ENCODE assay signal across 29 cellular contexts in genomic region chr7:55594870-55595269, GRCh38.
"Had no signal": no experiment of that assay in that cellular context is flagged by ENCODE, and none has a peak within 500 bp of the region (broad histone marks: within the 10 kb centered on the region; RNA-seq: fewer than 3 reads in every experiment).

No MANE protein-coding gene starts in this region.

- H3K27me3 ChIP-seq: testis, thyroid gland, tibial nerve, transverse colon, upper lobe of left lung, upper lobe of right lung, uterus, vagina had no signal

- H3K4me1 ChIP-seq: testis, thyroid gland, upper lobe of right lung, uterus, vagina had no signal

- FAIRE-seq: urothelium cell line had no signal

- H3K36me3 Mint-ChIP-seq: stimulated activated memory B cell treated with anti-CD40 and anti-IgM and Interleukin-4, amounts not matched to agents 10 μg/mL and 1 μg/mL and 100 μg/mL, for 72 hours; type B pancreatic cell had no signal

- H3K27me3 Mint-ChIP-seq: stimulated activated memory B cell treated with anti-CD40 and anti-IgM and Interleukin-4, amounts not matched to agents 10 μg/mL and 1 μg/mL and 100 μg/mL, for 72 hours; stimulated activated naive CD8-positive, alpha-beta T cell treated with anti-CD3 and anti-CD28 coated beads, Interleukin-15, Interleukin-2, amounts not matched to agents 100 ng/mL and 50 ng/mL, for 24 hours had no signal

- H3K27ac ChIP-seq: stomach, suprapubic skin, testis, thoracic aorta, thyroid gland, tibial artery, tibial nerve, transverse colon, upper lobe of left lung, upper lobe of right lung, uterus, vagina had no signal

- H3K27ac Mint-ChIP-seq: stimulated activated effector memory CD8-positive, alpha-beta T cell treated with anti-CD3 and anti-CD28 coated beads, Interleukin-12 subunit alpha, Interleukin-12 subunit beta, amount 100 ng/mL, for 72 hours; stimulated activated memory B cell treated with anti-CD40 and anti-IgM and Interleukin-4, amounts not matched to agents 10 μg/mL and 1 μg/mL and 100 μg/mL, for 72 hours; stimulated activated naive B cell treated with anti-CD40 and anti-IgM and Interleukin-4, amounts not matched to agents 10 μg/mL and 1 μg/mL and 100 μg/mL, for 72 hours; stimulated activated naive CD8-positive, alpha-beta T cell treated with anti-CD3 and anti-CD28 coated beads, Interleukin-15, amount 100 ng/mL, for 72 hours; stimulated activated naive CD8-positive, alpha-beta T cell treated with anti-CD3 and anti-CD28 coated beads, Interleukin-15, Interleukin-2, amounts not matched to agents 100 ng/mL and 50 ng/mL, for 24 hours; type B pancreatic cell had no signal

- H3K4me3 Mint-ChIP-seq: stimulated activated effector memory CD8-positive, alpha-beta T cell treated with anti-CD3 and anti-CD28 coated beads, Interleukin-12 subunit alpha, Interleukin-12 subunit beta, amount 100 ng/mL, for 72 hours; stimulated activated memory B cell treated with anti-CD40 and anti-IgM and Interleukin-4, amounts not matched to agents 10 μg/mL and 1 μg/mL and 100 μg/mL, for 72 hours; stimulated activated naive B cell treated with anti-CD40 and anti-IgM and Interleukin-4, amounts not matched to agents 10 μg/mL and 1 μg/mL and 100 μg/mL, for 72 hours; stimulated activated naive CD8-positive, alpha-beta T cell treated with anti-CD3 and anti-CD28 coated beads, Interleukin-15, amount 100 ng/mL, for 72 hours; stimulated activated naive CD8-positive, alpha-beta T cell treated with anti-CD3 and anti-CD28 coated beads, Interleukin-15, Interleukin-2, amounts not matched to agents 100 ng/mL and 50 ng/mL, for 24 hours; type B pancreatic cell had no signal

- DNase-seq: stimulated activated CD4-positive, alpha-beta T cell treated with anti-CD3 and anti-CD28 coated beads, Interleukin-2, amount 100 ng/mL, for 48 hours; stimulated activated CD4-positive, alpha-beta T cell treated with anti-CD3 and anti-CD28 coated beads, Interleukin-4, amount 100 ng/mL, for 1 hour; stimulated activated CD4-positive, alpha-beta T cell treated with anti-CD3 and anti-CD28 coated beads, Interleukin-4, amount 100 ng/mL, for 24 hours; stimulated activated CD4-positive, alpha-beta T cell treated with anti-CD3 and anti-CD28 coated beads, Interleukin-4, amount 100 ng/mL, for 4 hours; stimulated activated CD8-positive, alpha-beta memory T cell treated with anti-CD3 and anti-CD28 coated beads, Interleukin-4, amount 100 ng/mL, for 48 hours; stimulated activated naive B cell treated with anti-CD40 and anti-IgM and Interleukin-4, amounts not matched to agents 10 μg/mL and 1 μg/mL and 100 μg/mL, for 72 hours; stimulated activated naive CD4-positive, alpha-beta T cell; stimulated activated naive CD4-positive, alpha-beta T cell treated with Interleukin-2 at 50 U/mL for 16 hours; stimulated activated naive CD8-positive, alpha-beta T cell treated with anti-CD3 and anti-CD28 coated beads, Interleukin-15, amount 100 ng/mL, for 72 hours; stimulated activated naive CD8-positive, alpha-beta T cell treated with anti-CD3 and anti-CD28 coated beads, Interleukin-15, Interleukin-2, amounts not matched to agents 100 U/mL and 50 U/mL, for 24 hours; stomach; substantia nigra; testis; thyroid gland; tibial artery; transverse colon; trophoblast cell; upper lobe of left lung; upper lobe of right lung; uterus had no signal

- H3K9me3 ChIP-seq: stomach, suprapubic skin, testis, thoracic aorta, thyroid gland, tibial artery, tibial nerve, transverse colon, upper lobe of left lung, upper lobe of right lung, uterus, vagina had no signal

- ATAC-seq: stimulated activated memory B cell treated with anti-CD40 and anti-IgM and Interleukin-4, amounts not matched to agents 10 μg/mL and 1 μg/mL and 100 μg/mL, for 72 hours; stimulated activated naive B cell treated with anti-CD40 and anti-IgM and Interleukin-4, amounts not matched to agents 10 μg/mL and 1 μg/mL and 100 μg/mL, for 72 hours; stimulated activated naive CD8-positive, alpha-beta T cell treated with anti-CD3 and anti-CD28 coated beads, Interleukin-15, amount 100 ng/mL, for 72 hours; stimulated activated naive CD8-positive, alpha-beta T cell treated with anti-CD3 and anti-CD28 coated beads, Interleukin-15, Interleukin-2, amounts not matched to agents 100 U/mL and 50 U/mL, for 24 hours had no signal

- H3K4me3 ChIP-seq: stomach, suprapubic skin, testis, thoracic aorta, thyroid gland, tibial artery, tibial nerve, transverse colon, upper lobe of left lung, upper lobe of right lung, uterus, vagina had no signal

- H3K9me3 Mint-ChIP-seq: stimulated activated effector memory CD8-positive, alpha-beta T cell treated with anti-CD3 and anti-CD28 coated beads, Interleukin-12 subunit alpha, Interleukin-12 subunit beta, amount 100 ng/mL, for 72 hours; stimulated activated memory B cell treated with anti-CD40 and anti-IgM and Interleukin-4, amounts not matched to agents 10 μg/mL and 1 μg/mL and 100 μg/mL, for 72 hours; stimulated activated naive B cell treated with anti-CD40 and anti-IgM and Interleukin-4, amounts not matched to agents 10 μg/mL and 1 μg/mL and 100 μg/mL, for 72 hours; stimulated activated naive CD8-positive, alpha-beta T cell treated with anti-CD3 and anti-CD28 coated beads, Interleukin-15, amount 100 ng/mL, for 72 hours; stimulated activated naive CD8-positive, alpha-beta T cell treated with anti-CD3 and anti-CD28 coated beads, Interleukin-15, Interleukin-2, amounts not matched to agents 100 ng/mL and 50 ng/mL, for 24 hours; type B pancreatic cell had no signal

- H3K36me3 ChIP-seq: stomach, suprapubic skin, thoracic aorta, thyroid gland, tibial artery, tibial nerve, transverse colon, upper lobe of left lung, upper lobe of right lung, uterus, vagina had no signal
